Comparison of ENCODE assay signal across 16 cellular contexts in the genomic region with DNA sequence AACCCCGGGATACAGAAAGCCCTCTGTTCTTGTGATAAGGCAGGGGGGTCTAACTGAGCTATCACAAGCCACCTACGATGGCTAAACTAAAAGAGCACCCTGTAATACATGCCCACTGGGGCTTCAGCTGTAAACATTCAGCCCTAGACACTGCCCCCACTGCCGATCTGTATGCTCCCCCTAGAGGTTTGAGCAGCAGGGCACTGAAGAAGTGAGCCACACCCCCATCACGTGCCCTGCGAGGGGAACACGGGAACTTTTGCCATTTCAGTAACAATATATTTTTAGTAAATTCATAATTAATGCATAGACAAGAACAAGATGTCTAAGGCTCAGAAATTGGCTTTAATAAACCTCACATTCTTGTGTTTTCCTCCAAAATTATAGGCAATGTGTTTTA.
DNase-seq lines count a peak whose midpoint lies in the region; ATAC-seq and TF ChIP-seq lines count a peak whose summit lies in the region.
"Had no signal": no experiment of that assay in that cellular context is flagged by ENCODE, and none has a peak within 500 bp of the region (broad histone marks: within the 10 kb centered on the region; RNA-seq: fewer than 3 reads in every experiment).

No MANE protein-coding gene starts in this region.

- peaks cover 15% of the 10 kb centered on the region for H3K27me3 Mint-ChIP-seq in activated CD4-positive, alpha-beta T cell treated with anti-CD3 and anti-CD28 coated beads for 36 hours
- H3K27me3 Mint-ChIP-seq in activated naive CD8-positive, alpha-beta T cell treated with anti-CD3 and anti-CD28 coated beads for 36 hours = peaks cover 39% of the 10 kb centered on the region
- no peaks in the 10 kb centered on the region for H3K27me3 Mint-ChIP-seq in nephron (ENCODE audit: low read depth)

- POLR2A ChIA-PET in activated CD4-positive, alpha-beta T cell treated with anti-CD3 and anti-CD28 coated beads for 36 hours (lab: Charles Lee) = no interaction called here

- H3K36me3 Mint-ChIP-seq in activated CD4-positive, alpha-beta T cell treated with anti-CD3 and anti-CD28 coated beads for 36 hours (ENCODE audit: low read depth) = no peaks in the 10 kb centered on the region
- no peaks in the 10 kb centered on the region for H3K36me3 Mint-ChIP-seq in activated naive CD8-positive, alpha-beta T cell treated with anti-CD3 and anti-CD28 coated beads for 36 hours
- no peaks in the 10 kb centered on the region for H3K36me3 Mint-ChIP-seq in nephron (ENCODE audit: low read depth)

- H3K4me3 Mint-ChIP-seq in activated CD4-positive, alpha-beta T cell treated with anti-CD3 and anti-CD28 coated beads for 36 hours = no peak overlapping the region
- no peak overlapping the region for H3K4me3 Mint-ChIP-seq in activated naive CD8-positive, alpha-beta T cell treated with anti-CD3 and anti-CD28 coated beads for 36 hours
- no peak overlapping the region for H3K4me3 Mint-ChIP-seq in nephron
- H3K4me3 Mint-ChIP-seq: central memory CD8-positive, alpha-beta T cell had no signal

- H3K4me1 Mint-ChIP-seq in activated CD4-positive, alpha-beta T cell treated with anti-CD3 and anti-CD28 coated beads for 36 hours = no peaks in the 10 kb centered on the region
- H3K4me1 Mint-ChIP-seq in activated naive CD8-positive, alpha-beta T cell treated with anti-CD3 and anti-CD28 coated beads for 36 hours = no peaks in the 10 kb centered on the region
- peaks cover 29% of the 10 kb centered on the region for H3K4me1 Mint-ChIP-seq in nephron
- H3K4me1 Mint-ChIP-seq: central memory CD8-positive, alpha-beta T cell had no signal

- H3K27ac Mint-ChIP-seq in activated CD4-positive, alpha-beta T cell treated with anti-CD3 and anti-CD28 coated beads for 36 hours = no peak overlapping the region
- no peak overlapping the region for H3K27ac Mint-ChIP-seq in activated naive CD8-positive, alpha-beta T cell treated with anti-CD3 and anti-CD28 coated beads for 36 hours
- peak overlapping the region in 2 of 3 experiments; percentile 83 to 86 for H3K27ac Mint-ChIP-seq in nephron

- ATAC-seq in activated CD4-positive, alpha-beta T cell treated with anti-CD3 and anti-CD28 coated beads for 36 hours = no peak
- ATAC-seq: activated CD4-positive, CD25-positive, alpha-beta regulatory T cell treated with anti-CD3 and anti-CD28 coated beads, Interleukin-2, amount 50 U/mL, for 24 hours had no signal

- intact Hi-C loops in activated CD4-positive, alpha-beta T cell treated with anti-CD3 and anti-CD28 coated beads for 36 hours (cut with DNase I, micrococcal nuclease) = no loop called here

- CTCF ChIA-PET in activated CD4-positive, alpha-beta T cell treated with anti-CD3 and anti-CD28 coated beads for 36 hours (lab: Charles Lee) = no interaction called here

- no peaks in the 10 kb centered on the region for H3K9me3 Mint-ChIP-seq in activated CD4-positive, alpha-beta T cell treated with anti-CD3 and anti-CD28 coated beads for 36 hours (ENCODE audit: low read depth)
- H3K9me3 Mint-ChIP-seq in activated naive CD8-positive, alpha-beta T cell treated with anti-CD3 and anti-CD28 coated beads for 36 hours = no peaks in the 10 kb centered on the region
- no peaks in the 10 kb centered on the region for H3K9me3 Mint-ChIP-seq in nephron
- H3K9me3 Mint-ChIP-seq: central memory CD8-positive, alpha-beta T cell had no signal

- peak; percentile 37 for DNase-seq in activated CD4-positive, alpha-beta T cell treated with anti-CD3 and anti-CD28 coated beads for 36 hours
- DNase-seq in activated CD4-positive, alpha-beta T cell treated with anti-CD3 and anti-CD28 coated beads for 4 hours = no peak
- peak; percentile 33 to 40 for DNase-seq in Kasumi-1 (lab: John Stamatoyannopoulos, UW)
- DNase-seq in activated naive CD8-positive, alpha-beta T cell treated with anti-CD3 and anti-CD28 coated beads for 36 hours = peak; percentile 14
- DNase-seq in NCI-H128 (lab: John Stamatoyannopoulos, UW; ENCODE audit: unreplicated experiment) = no peak
- no peak for DNase-seq in NCI-H510A (lab: John Stamatoyannopoulos, UW)
- no peak for DNase-seq in NCI-H146 treated with DMSO at 0.1 percent for 48 hours (lab: John Stamatoyannopoulos, UW; ENCODE audit: unreplicated experiment)
- DNase-seq: activated effector memory CD4-positive, alpha-beta T cell treated with Interleukin-2 at 50 U/mL for 16 hours; DMS153; NCI-H2107; Right ventricle myocardium superior; sigmoid colon; thyroid gland had no signal

- no peak for TF ChIP-seq CTCF in nephron (IDR thresholded peaks at IDR 0.05; ENCODE audit: unreplicated experiment in 3 of 3)

Comparison
In these comparisons a context has a peak if more than half of its experiments do, and no peak if none do; other contexts are left out.
1. DNase-seq: peak in activated CD4-positive, alpha-beta T cell treated with anti-CD3 and anti-CD28 coated beads for 36 hours (single experiment), Kasumi-1 (2 of 2) and activated naive CD8-positive, alpha-beta T cell treated with anti-CD3 and anti-CD28 coated beads for 36 hours (single experiment); none in activated CD4-positive, alpha-beta T cell treated with anti-CD3 and anti-CD28 coated beads for 4 hours (0 of 2), NCI-H128 (single experiment), NCI-H510A (single experiment) and NCI-H146 treated with DMSO at 0.1 percent for 48 hours (single experiment).
2. H3K27ac Mint-ChIP-seq: peak in nephron (2 of 3); none in activated CD4-positive, alpha-beta T cell treated with anti-CD3 and anti-CD28 coated beads for 36 hours (single experiment) and activated naive CD8-positive, alpha-beta T cell treated with anti-CD3 and anti-CD28 coated beads for 36 hours (single experiment).